1 cellular context compared by ENCODE assay signal in genomic region chr6:21201673-21202430, GRCh38.
TF ChIP-seq lines count a peak whose summit lies in the region.

No MANE protein-coding gene starts in this region.

TF ChIP-seq in H1, 55 proteins besides CTCF, POLR2A, EP300 and RAD21 (continued from another document):
- no peak for TF ChIP-seq SP1 (IDR thresholded peaks at IDR 0.05; ENCODE audit: low read depth, low read length)
